In genomic region chr20:4952229-4952628, GRCh38 we compare ENCODE assay signal across 29 cellular contexts.
"Had no signal": no experiment of that assay in that cellular context is flagged by ENCODE, and none has a peak within 500 bp of the region (broad histone marks: within the 10 kb centered on the region; RNA-seq: fewer than 3 reads in every experiment).

No MANE protein-coding gene starts in this region.

- DNase-seq: natural killer cell; occipital lobe; ovary; psoas muscle; right cardiac atrium; spleen; stimulated activated CD4-positive, alpha-beta T cell treated with anti-CD3 and anti-CD28 coated beads, Interleukin-12 subunit alpha, Interleukin-12 subunit beta, amount 100 ng/mL, for 4 hours; stimulated activated CD4-positive, alpha-beta T cell treated with anti-CD3 and anti-CD28 coated beads, Interleukin-1b, Interleukin-23, amount 100 ng/mL, for 48 hours; stimulated activated CD4-positive, alpha-beta T cell treated with anti-CD3 and anti-CD28 coated beads, Interleukin-4, amount 100 ng/mL, for 1 hour; stimulated activated CD4-positive, alpha-beta T cell treated with anti-CD3 and anti-CD28 coated beads, Interleukin-4, amount 100 ng/mL, for 4 hours; stimulated activated CD8-positive, alpha-beta memory T cell treated with anti-CD3 and anti-CD28 coated beads, Interleukin-4, amount 100 ng/mL, for 48 hours; stimulated activated naive CD4-positive, alpha-beta T cell; stimulated activated naive CD8-positive, alpha-beta T cell treated with anti-CD3 and anti-CD28 coated beads, Interleukin-15, amount 100 ng/mL, for 72 hours; stimulated activated naive CD8-positive, alpha-beta T cell treated with anti-CD3 and anti-CD28 coated beads, Interleukin-15, Interleukin-2, amounts not matched to agents 100 U/mL and 50 U/mL, for 24 hours; testis; tibial artery; transverse colon; upper lobe of right lung; uterus had no signal

- H3K4me1 ChIP-seq: neural progenitor cell, parathyroid adenoma, upper lobe of right lung, uterus had no signal

- H3K9ac ChIP-seq: neural progenitor cell, parathyroid adenoma had no signal

- H3K27me3 ChIP-seq: neural progenitor cell, ovary, spleen, suprapubic skin, testis, tibial artery, transverse colon, upper lobe of right lung, uterus had no signal

- H3K9me3 Mint-ChIP-seq: natural killer cell; stimulated activated naive CD8-positive, alpha-beta T cell treated with anti-CD3 and anti-CD28 coated beads, Interleukin-15, amount 100 ng/mL, for 72 hours had no signal

- H3K27ac Mint-ChIP-seq: natural killer cell; neural progenitor cell; progenitor cell of endocrine pancreas; stimulated activated naive CD8-positive, alpha-beta T cell treated with anti-CD3 and anti-CD28 coated beads, Interleukin-15, amount 100 ng/mL, for 72 hours; type B pancreatic cell had no signal

- H3K4me3 Mint-ChIP-seq: natural killer cell; nephron; neural progenitor cell; stimulated activated memory B cell treated with anti-CD40 and anti-IgM and Interleukin-4, amounts not matched to agents 10 μg/mL and 1 μg/mL and 100 μg/mL, for 72 hours; stimulated activated naive CD8-positive, alpha-beta T cell treated with anti-CD3 and anti-CD28 coated beads, Interleukin-15, amount 100 ng/mL, for 72 hours; type B pancreatic cell had no signal

- ATAC-seq: natural killer cell; psoas muscle; sciatic nerve; stimulated activated memory B cell treated with anti-CD40 and anti-IgM and Interleukin-4, amounts not matched to agents 10 μg/mL and 1 μg/mL and 100 μg/mL, for 72 hours; stimulated activated naive CD8-positive, alpha-beta T cell treated with anti-CD3 and anti-CD28 coated beads, Interleukin-15, amount 100 ng/mL, for 72 hours; stimulated activated naive CD8-positive, alpha-beta T cell treated with anti-CD3 and anti-CD28 coated beads, Interleukin-15, Interleukin-2, amounts not matched to agents 100 U/mL and 50 U/mL, for 24 hours; upper lobe of right lung had no signal

- H2AFZ ChIP-seq: neural progenitor cell, parathyroid adenoma had no signal

- H3K27ac ChIP-seq: neural progenitor cell, ovary, parathyroid adenoma, psoas muscle, suprapubic skin, upper lobe of right lung had no signal

- H3K4me3 ChIP-seq: neural progenitor cell, ovary, psoas muscle, skin epidermis, smooth muscle cell, spleen, suprapubic skin, testis, tibial artery, transverse colon, upper lobe of right lung, uterus had no signal

- H3K27me3 Mint-ChIP-seq: progenitor cell of endocrine pancreas; stimulated activated memory B cell treated with anti-CD40 and anti-IgM and Interleukin-4, amounts not matched to agents 10 μg/mL and 1 μg/mL and 100 μg/mL, for 72 hours; stimulated activated naive CD8-positive, alpha-beta T cell treated with anti-CD3 and anti-CD28 coated beads, Interleukin-15, amount 100 ng/mL, for 72 hours; type B pancreatic cell had no signal

- H3K4me2 ChIP-seq: neural progenitor cell had no signal
